In genomic region chr2:239979243-239980023, GRCh38 we compare ENCODE assay signal across 1 cellular context.
TF ChIP-seq lines count a peak whose summit lies in the region.

No MANE protein-coding gene starts in this region.

TF ChIP-seq in endothelial cell of umbilical vein, 7 proteins besides CTCF, POLR2A, EP300 and RAD21:
- TF ChIP-seq MAX (IDR thresholded peaks at IDR 0.05; ENCODE audit: insufficient read depth, insufficient read length) (no peak), EZH2 (IDR thresholded peaks at IDR 0.05; ENCODE audit: borderline replicate concordance, low read depth, low read length, severe bottlenecking) (no peak), FOS (IDR thresholded peaks at IDR 0.05; ENCODE audit: borderline replicate concordance, insufficient read depth, low read length) (no peak), GATA2 (IDR thresholded peaks at IDR 0.05; ENCODE audit: insufficient read depth, insufficient read length, low read depth, low read length) (no peak)
